In the genomic region with DNA sequence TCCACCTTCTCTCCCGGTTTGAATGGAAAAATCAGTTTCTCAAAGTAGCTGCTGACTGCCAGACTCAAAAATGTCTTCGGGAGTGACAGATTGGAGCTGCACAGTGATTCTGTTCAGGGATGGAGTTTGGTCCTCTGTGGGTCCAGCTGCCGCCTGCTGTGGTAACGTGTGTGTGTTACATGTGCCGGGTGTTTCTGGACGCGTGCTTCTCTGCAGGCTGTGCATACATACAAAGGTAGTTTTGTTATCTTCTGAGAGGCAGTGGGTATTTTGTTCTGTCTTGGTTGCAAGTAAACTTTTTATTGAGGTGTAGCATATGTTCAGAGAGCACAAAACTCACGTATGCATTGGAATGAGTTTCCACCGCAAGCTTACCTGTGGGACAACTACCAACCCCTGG, we compare ENCODE assay signal across 10 cellular contexts. TPM values are rescaled to one million over a fixed set of nuclear protein-coding genes. Genes with fewer than 3 reads are reported as not detected.
DNase-seq lines count a peak whose midpoint lies in the region; ATAC-seq, FAIRE-seq and TF ChIP-seq lines count a peak whose summit lies in the region.
"Had no signal": no experiment of that assay in that cellular context is flagged by ENCODE, and none has a peak within 500 bp of the region (broad histone marks: within the 10 kb centered on the region; RNA-seq: fewer than 3 reads in every experiment).

No MANE protein-coding gene starts in this region.

- FAIRE-seq in D721Med (lab: Jason Lieb, UNC): no peak

- TF ChIP-seq CTCF in left ventricle myocardium inferior (IDR thresholded peaks at IDR 0.05; ENCODE audit: borderline replicate concordance): no peak
- TF ChIP-seq CTCF in D721Med (IDR thresholded peaks at IDR 0.05; ENCODE audit: insufficient read depth, missing control alignments): no peak

- H3K9me3 ChIP-seq in adipocyte (ENCODE audit: control insufficient read depth, low read length): no peaks in the 10 kb centered on the region
- H3K9me3 ChIP-seq in left ventricle myocardium inferior (replicated peaks): no peaks in the 10 kb centered on the region

- H3K27me3 ChIP-seq in adipocyte (replicated peaks; ENCODE audit: control insufficient read depth, insufficient read depth, low read length) (no peaks in the 10 kb centered on the region), left ventricle myocardium inferior (ENCODE audit: low read depth) (no peaks in the 10 kb centered on the region)

- DNase-seq in ELF-1 (ENCODE audit: low read depth, low spot score): peak; percentile 52
- peak; percentile 45 for DNase-seq in adipocyte (ENCODE audit: low read depth)
- no peak for DNase-seq in left ventricle myocardium inferior
- no peak for DNase-seq in D721Med (ENCODE audit: insufficient read length, low spot score)
- DNase-seq in activated naive CD4-positive, alpha-beta T cell treated with Interleukin-2 at 50 U/mL for 16 hours: no peak
- DNase-seq in AML-193 (lab: John Stamatoyannopoulos, UW): no peak
- DNase-seq: amniotic stem cell had no signal

- H3K4me3 ChIP-seq in adipocyte (ENCODE audit: low read length): peak overlapping the region; percentile 93
- peak overlapping the region; percentile 75 for H3K4me3 ChIP-seq in left ventricle myocardium inferior
- peak overlapping the region; percentile 45 to 58 (median 47) for H3K4me3 ChIP-seq in skin epidermis

- peaks cover 2% of the 10 kb centered on the region for H3K36me3 ChIP-seq in adipocyte (ENCODE audit: control insufficient read depth, insufficient read depth, low read length, severe bottlenecking)
- peaks cover 30% of the 10 kb centered on the region for H3K36me3 ChIP-seq in left ventricle myocardium inferior

- ATAC-seq in HG03442 (IDR thresholded peaks at IDR 0.05; ENCODE audit: unreplicated experiment): no peak

- H3K4me1 ChIP-seq in adipocyte (ENCODE audit: control insufficient read depth, insufficient read depth, low read length): peaks cover 55% of the 10 kb centered on the region
- H3K4me1 ChIP-seq in left ventricle myocardium inferior: peaks cover 93% of the 10 kb centered on the region

- intact Hi-C loops in left ventricle myocardium inferior (cut with micrococcal nuclease): no loop called here

- H3K27ac ChIP-seq in left ventricle myocardium inferior (replicated peaks) (peak overlapping the region; percentile 96), skin epidermis (peak overlapping the region in 20 of 21 experiments; percentile 72 to 92 (median 88))

- peak overlapping the region; percentile 96 for H3K9ac ChIP-seq in adipocyte (ENCODE audit: low read length)
- H3K9ac ChIP-seq: parathyroid adenoma had no signal

RNA-seq across cellular contexts. Expression of gene NAA20, which starts 41.3 kb away (rescaled TPM):
- total RNA-seq in left ventricle myocardium inferior: 67.5 TPM

Comparison
In these comparisons a context has a peak if more than half of its experiments do, and no peak if none do; other contexts are left out.
1. DNase-seq: peak in ELF-1 (single experiment) and adipocyte (single experiment); none in left ventricle myocardium inferior (single experiment), D721Med (single experiment), activated naive CD4-positive, alpha-beta T cell treated with Interleukin-2 at 50 U/mL for 16 hours (single experiment) and AML-193 (0 of 2).
2. Peak in every context shown above with its lines, with median percentiles within 50 percentile points of each other: H3K4me3 ChIP-seq.